In the genomic region with DNA sequence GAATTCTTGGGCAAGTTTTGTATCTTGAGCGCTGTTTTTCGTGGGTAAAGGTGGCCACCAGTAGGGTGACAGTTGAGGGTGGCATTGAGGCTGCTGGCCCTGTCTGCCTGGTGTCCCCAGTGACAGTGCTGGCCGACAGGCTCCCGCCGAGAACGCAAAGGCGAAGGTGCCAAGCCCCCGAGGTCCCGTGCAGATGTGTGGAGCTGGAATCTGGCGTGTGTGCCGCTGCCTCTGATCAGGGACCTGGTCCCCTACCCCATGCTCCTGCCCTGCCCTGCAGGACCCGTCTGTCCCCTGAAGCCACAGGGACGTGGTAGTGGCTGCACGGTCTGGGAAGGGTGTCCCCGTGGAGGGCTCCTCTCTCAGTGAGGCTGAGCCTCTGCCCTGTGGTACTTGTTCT, we compare ENCODE assay signal across 2 cellular contexts.
TF ChIP-seq lines count a peak whose summit lies in the region.

No MANE protein-coding gene starts in this region.

TF ChIP-seq in IMR-90, 13 proteins besides CTCF, POLR2A, EP300 and RAD21:
- TF ChIP-seq CHD1 (IDR thresholded peaks at IDR 0.05; ENCODE audit: low read depth, low read length) (no peak), BHLHE40 (IDR thresholded peaks at IDR 0.05; ENCODE audit: low read depth, low read length) (no peak), SMC3 (IDR thresholded peaks at IDR 0.05; ENCODE audit: low read depth, low read length) (no peak), MAFK (IDR thresholded peaks at IDR 0.05; ENCODE audit: low read depth, low read length) (no peak), RCOR1 (IDR thresholded peaks at IDR 0.05; ENCODE audit: insufficient replicate concordance, low read length) (no peak), RFX5 (IDR thresholded peaks at IDR 0.05; ENCODE audit: low read depth, low read length) (no peak), CEBPB (IDR thresholded peaks at IDR 0.05; ENCODE audit: low read depth, low read length) (no peak), MXI1 (IDR thresholded peaks at IDR 0.05; ENCODE audit: borderline replicate concordance, low read depth, low read length) (no peak), NFE2L2 (IDR thresholded peaks at IDR 0.05; ENCODE audit: low read depth, low read length) (no peak), MAZ (IDR thresholded peaks at IDR 0.05; ENCODE audit: borderline replicate concordance, low read depth, low read length) (no peak), FOS (IDR thresholded peaks at IDR 0.05; ENCODE audit: low read depth, low read length) (no peak)
- TF ChIP-seq, protein P1, sequence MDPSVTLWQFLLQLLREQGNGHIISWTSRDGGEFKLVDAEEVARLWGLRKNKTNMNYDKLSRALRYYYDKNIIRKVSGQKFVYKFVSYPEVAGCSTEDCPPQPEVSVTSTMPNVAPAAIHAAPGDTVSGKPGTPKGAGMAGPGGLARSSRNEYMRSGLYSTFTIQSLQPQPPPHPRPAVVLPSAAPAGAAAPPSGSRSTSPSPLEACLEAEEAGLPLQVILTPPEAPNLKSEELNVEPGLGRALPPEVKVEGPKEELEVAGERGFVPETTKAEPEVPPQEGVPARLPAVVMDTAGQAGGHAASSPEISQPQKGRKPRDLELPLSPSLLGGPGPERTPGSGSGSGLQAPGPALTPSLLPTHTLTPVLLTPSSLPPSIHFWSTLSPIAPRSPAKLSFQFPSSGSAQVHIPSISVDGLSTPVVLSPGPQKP (IDR thresholded peaks at IDR 0.05; ENCODE audit: borderline replicate concordance, low read depth, low read length), result no peak
- TF ChIP-seq, protein P2, sequence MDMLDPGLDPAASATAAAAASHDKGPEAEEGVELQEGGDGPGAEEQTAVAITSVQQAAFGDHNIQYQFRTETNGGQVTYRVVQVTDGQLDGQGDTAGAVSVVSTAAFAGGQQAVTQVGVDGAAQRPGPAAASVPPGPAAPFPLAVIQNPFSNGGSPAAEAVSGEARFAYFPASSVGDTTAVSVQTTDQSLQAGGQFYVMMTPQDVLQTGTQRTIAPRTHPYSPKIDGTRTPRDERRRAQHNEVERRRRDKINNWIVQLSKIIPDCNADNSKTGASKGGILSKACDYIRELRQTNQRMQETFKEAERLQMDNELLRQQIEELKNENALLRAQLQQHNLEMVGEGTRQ (IDR thresholded peaks at IDR 0.05; ENCODE audit: low read depth, low read length), result no peak

TF ChIP-seq in K562, 482 proteins besides CTCF, POLR2A, EP300 and RAD21:
- TF ChIP-seq NBN (IDR thresholded peaks at IDR 0.05; ENCODE audit: low read depth) (no peak), YBX1 (IDR thresholded peaks at IDR 0.05) (no peak), HSF4 (CRISPR knock-in tag; IDR thresholded peaks at IDR 0.05; ENCODE audit: borderline replicate concordance) (no peak)
- TF ChIP-seq, protein P3, sequence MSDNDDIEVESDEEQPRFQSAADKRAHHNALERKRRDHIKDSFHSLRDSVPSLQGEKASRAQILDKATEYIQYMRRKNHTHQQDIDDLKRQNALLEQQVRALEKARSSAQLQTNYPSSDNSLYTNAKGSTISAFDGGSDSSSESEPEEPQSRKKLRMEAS (CRISPR knock-in tag; IDR thresholded peaks at IDR 0.05), result 0 out of 2 replicates have a peak, but pooled peaks have one; percentile 16
